In genomic region chr15:84079885-84080777, GRCh38 we compare ENCODE assay signal across 8 cellular contexts.
DNase-seq lines count a peak whose midpoint lies in the region; ATAC-seq and TF ChIP-seq lines count a peak whose summit lies in the region.

No MANE protein-coding gene starts in this region.

- H3K36me3 ChIP-seq in transverse colon = no peaks in the 10 kb centered on the region

- H3K9me3 Mint-ChIP-seq in activated T-cell treated with anti-CD3 and anti-CD28 coated beads, Interleukin-2, amount 50 U/mL, for 4 hours = peaks cover 4% of the 10 kb centered on the region

- no peaks in the 10 kb centered on the region for H3K36me3 Mint-ChIP-seq in activated T-cell treated with anti-CD3 and anti-CD28 coated beads, Interleukin-2, amount 50 U/mL, for 4 hours (ENCODE audit: insufficient read depth)

- TF ChIP-seq EP300 in transverse colon (IDR thresholded peaks at IDR 0.05; ENCODE audit: low read depth) = no peak

- peak; percentile 95 for ATAC-seq in HG02759 (IDR thresholded peaks at IDR 0.05; ENCODE audit: unreplicated experiment)
- ATAC-seq in activated T-cell treated with anti-CD3 and anti-CD28 coated beads, Interleukin-2, amount 50 U/mL, for 4 hours = peak; percentile 87 to 93
- peak; percentile 84 for ATAC-seq in foreskin keratinocyte
- ATAC-seq in HG03025 (IDR thresholded peaks at IDR 0.05; ENCODE audit: low FRiP score, unreplicated experiment) = no peak

- H3K27me3 Mint-ChIP-seq in activated T-cell treated with anti-CD3 and anti-CD28 coated beads, Interleukin-2, amount 50 U/mL, for 4 hours (ENCODE audit: low read depth) = peaks cover 59% of the 10 kb centered on the region

- in situ Hi-C loops in transverse colon (cut with MboI; ENCODE audit: low pct_ligation_motif_present in 1 of 4, low pct_unique_long_range_greater_than_20kb in 1 of 4, low sequenced_read_pairs in 3 of 4) = no loop called here

- 7 to 9% methylated on average over 7 to 52 of the region's 65 CpGs for WGBS in transverse colon (ENCODE audit: low coverage in 1 of 2), 2 donors

- peak overlapping the region; percentile 72 for H3K4me3 Mint-ChIP-seq in activated T-cell treated with anti-CD3 and anti-CD28 coated beads, Interleukin-2, amount 50 U/mL, for 4 hours

- H3K4me1 Mint-ChIP-seq in activated T-cell treated with anti-CD3 and anti-CD28 coated beads, Interleukin-2, amount 50 U/mL, for 4 hours (ENCODE audit: low read depth) = peaks cover 13% of the 10 kb centered on the region

- no peak for TF ChIP-seq CTCF in GM12865 (IDR thresholded peaks at IDR 0.05; ENCODE audit: insufficient read depth, low read depth, low read length, missing control alignments)
- no peak for TF ChIP-seq CTCF in foreskin keratinocyte (conservative IDR thresholded peaks at IDR 0.05)
- TF ChIP-seq CTCF in transverse colon (IDR thresholded peaks at IDR 0.05) = no peak

- intact Hi-C loops in transverse colon (cut with DNase I; ENCODE audit: low total_unique reads) = no loop called here

- H3K4me1 ChIP-seq in foreskin keratinocyte (peaks cover 21% of the 10 kb centered on the region), transverse colon (peaks cover 0 to 9% (median 1%) of the 10 kb centered on the region in 4 donors)

- H3K27ac ChIP-seq in foreskin keratinocyte (no peak overlapping the region), transverse colon (peak overlapping the region in 1 of 4 donors; percentile 9)

- no peaks in the 10 kb centered on the region for H3K27me3 ChIP-seq in foreskin keratinocyte
- H3K27me3 ChIP-seq in transverse colon = peaks cover 45% of the 10 kb centered on the region

- H3K9me3 ChIP-seq in transverse colon = no peaks in the 10 kb centered on the region

- H3K4me3 ChIP-seq in GM12865 (ENCODE audit: low read depth, low read length) = peak overlapping the region; percentile 81
- peak overlapping the region in 3 of 4 donors; percentile 31 to 57 (median 34) for H3K4me3 ChIP-seq in transverse colon

- no peak for TF ChIP-seq POLR2A in transverse colon (IDR thresholded peaks at IDR 0.05)

- DNase-seq in GM12865 (ENCODE audit: low read depth) = peak; percentile 79
- DNase-seq in NCI-H2227 (lab: John Stamatoyannopoulos, UW; ENCODE audit: unreplicated experiment) = peak; percentile 75
- DNase-seq in activated T-cell treated with anti-CD3 and anti-CD28 coated beads, Interleukin-2, amount 50 U/mL, for 4 hours = peak; percentile 6
- no peak for DNase-seq in foreskin keratinocyte
- peak in 42 of 56 donors; percentile 0 to 79 (median 28) for DNase-seq in nucleus accumbens (lab: John Stamatoyannopoulos, UW)
- DNase-seq in transverse colon = peak; percentile 9

Comparison
In these comparisons a context has a peak if more than half of its experiments do, and no peak if none do; other contexts are left out.
1. DNase-seq: peak in GM12865 (single experiment), NCI-H2227 (single experiment), activated T-cell treated with anti-CD3 and anti-CD28 coated beads, Interleukin-2, amount 50 U/mL, for 4 hours (single experiment), nucleus accumbens (42 of 56) and transverse colon (single experiment); none in foreskin keratinocyte (0 of 2).